2 cellular contexts compared by ENCODE assay signal in the genomic region with DNA sequence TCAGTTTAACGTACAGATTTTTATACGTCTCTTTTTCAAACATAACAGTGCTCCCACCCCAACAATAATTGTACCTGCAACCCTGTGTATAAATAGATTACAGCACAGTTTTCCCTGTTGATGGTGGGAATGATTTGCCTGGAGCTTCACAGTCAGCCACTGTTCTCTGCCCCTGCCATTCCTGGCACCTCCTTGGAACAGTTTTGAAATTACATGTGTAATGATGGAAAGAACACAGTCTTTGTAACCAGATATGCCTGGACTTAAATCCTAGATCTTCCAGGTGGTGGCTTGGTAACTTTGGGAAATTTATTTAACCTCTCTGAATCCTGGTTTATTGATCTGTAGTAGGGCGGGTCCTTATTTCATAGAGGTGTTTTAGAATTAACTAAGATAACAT.
TF ChIP-seq lines count a peak whose summit lies in the region.

No MANE protein-coding gene starts in this region.

TF ChIP-seq in WTC11, 78 proteins besides CTCF, POLR2A, EP300 and RAD21:
- TF ChIP-seq, protein P1, sequence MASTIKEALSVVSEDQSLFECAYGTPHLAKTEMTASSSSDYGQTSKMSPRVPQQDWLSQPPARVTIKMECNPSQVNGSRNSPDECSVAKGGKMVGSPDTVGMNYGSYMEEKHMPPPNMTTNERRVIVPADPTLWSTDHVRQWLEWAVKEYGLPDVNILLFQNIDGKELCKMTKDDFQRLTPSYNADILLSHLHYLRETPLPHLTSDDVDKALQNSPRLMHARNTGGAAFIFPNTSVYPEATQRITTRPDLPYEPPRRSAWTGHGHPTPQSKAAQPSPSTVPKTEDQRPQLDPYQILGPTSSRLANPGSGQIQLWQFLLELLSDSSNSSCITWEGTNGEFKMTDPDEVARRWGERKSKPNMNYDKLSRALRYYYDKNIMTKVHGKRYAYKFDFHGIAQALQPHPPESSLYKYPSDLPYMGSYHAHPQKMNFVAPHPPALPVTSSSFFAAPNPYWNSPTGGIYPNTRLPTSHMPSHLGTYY (CRISPR knock-in tag; IDR thresholded peaks at IDR 0.05) = no peak
- TF ChIP-seq TEAD4 (CRISPR knock-in tag; IDR thresholded peaks at IDR 0.05) = no peak
- TF ChIP-seq OVOL2 (CRISPR knock-in tag; IDR thresholded peaks at IDR 0.05; ENCODE audit: borderline replicate concordance) = no peak
- no peak for TF ChIP-seq ZNF416 (CRISPR knock-in tag; IDR thresholded peaks at IDR 0.05)
- TF ChIP-seq, protein P2, sequence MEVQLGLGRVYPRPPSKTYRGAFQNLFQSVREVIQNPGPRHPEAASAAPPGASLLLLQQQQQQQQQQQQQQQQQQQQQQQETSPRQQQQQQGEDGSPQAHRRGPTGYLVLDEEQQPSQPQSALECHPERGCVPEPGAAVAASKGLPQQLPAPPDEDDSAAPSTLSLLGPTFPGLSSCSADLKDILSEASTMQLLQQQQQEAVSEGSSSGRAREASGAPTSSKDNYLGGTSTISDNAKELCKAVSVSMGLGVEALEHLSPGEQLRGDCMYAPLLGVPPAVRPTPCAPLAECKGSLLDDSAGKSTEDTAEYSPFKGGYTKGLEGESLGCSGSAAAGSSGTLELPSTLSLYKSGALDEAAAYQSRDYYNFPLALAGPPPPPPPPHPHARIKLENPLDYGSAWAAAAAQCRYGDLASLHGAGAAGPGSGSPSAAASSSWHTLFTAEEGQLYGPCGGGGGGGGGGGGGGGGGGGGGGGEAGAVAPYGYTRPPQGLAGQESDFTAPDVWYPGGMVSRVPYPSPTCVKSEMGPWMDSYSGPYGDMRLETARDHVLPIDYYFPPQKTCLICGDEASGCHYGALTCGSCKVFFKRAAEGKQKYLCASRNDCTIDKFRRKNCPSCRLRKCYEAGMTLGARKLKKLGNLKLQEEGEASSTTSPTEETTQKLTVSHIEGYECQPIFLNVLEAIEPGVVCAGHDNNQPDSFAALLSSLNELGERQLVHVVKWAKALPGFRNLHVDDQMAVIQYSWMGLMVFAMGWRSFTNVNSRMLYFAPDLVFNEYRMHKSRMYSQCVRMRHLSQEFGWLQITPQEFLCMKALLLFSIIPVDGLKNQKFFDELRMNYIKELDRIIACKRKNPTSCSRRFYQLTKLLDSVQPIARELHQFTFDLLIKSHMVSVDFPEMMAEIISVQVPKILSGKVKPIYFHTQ (CRISPR knock-in tag; IDR thresholded peaks at IDR 0.05) = no peak
- no peak for TF ChIP-seq ZNF138 (CRISPR knock-in tag; conservative IDR thresholded peaks at IDR 0.05)
- TF ChIP-seq CBFB (CRISPR knock-in tag; IDR thresholded peaks at IDR 0.05; ENCODE audit: low read depth) = no peak
- no peak for TF ChIP-seq SOX15 (CRISPR knock-in tag; IDR thresholded peaks at IDR 0.05)
- TF ChIP-seq, protein P3, sequence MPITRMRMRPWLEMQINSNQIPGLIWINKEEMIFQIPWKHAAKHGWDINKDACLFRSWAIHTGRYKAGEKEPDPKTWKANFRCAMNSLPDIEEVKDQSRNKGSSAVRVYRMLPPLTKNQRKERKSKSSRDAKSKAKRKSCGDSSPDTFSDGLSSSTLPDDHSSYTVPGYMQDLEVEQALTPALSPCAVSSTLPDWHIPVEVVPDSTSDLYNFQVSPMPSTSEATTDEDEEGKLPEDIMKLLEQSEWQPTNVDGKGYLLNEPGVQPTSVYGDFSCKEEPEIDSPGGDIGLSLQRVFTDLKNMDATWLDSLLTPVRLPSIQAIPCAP (CRISPR knock-in tag; IDR thresholded peaks at IDR 0.05) = no peak
- TF ChIP-seq ZNF219 (CRISPR knock-in tag; IDR thresholded peaks at IDR 0.05; ENCODE audit: borderline replicate concordance) = no peak

TF ChIP-seq in HepG2, 621 proteins besides CTCF, POLR2A, EP300 and RAD21:
- TF ChIP-seq, protein P4, sequence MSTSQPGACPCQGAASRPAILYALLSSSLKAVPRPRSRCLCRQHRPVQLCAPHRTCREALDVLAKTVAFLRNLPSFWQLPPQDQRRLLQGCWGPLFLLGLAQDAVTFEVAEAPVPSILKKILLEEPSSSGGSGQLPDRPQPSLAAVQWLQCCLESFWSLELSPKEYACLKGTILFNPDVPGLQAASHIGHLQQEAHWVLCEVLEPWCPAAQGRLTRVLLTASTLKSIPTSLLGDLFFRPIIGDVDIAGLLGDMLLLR (CRISPR knock-in tag; IDR thresholded peaks at IDR 0.05) = no peak
- TF ChIP-seq NCOA5 (CRISPR knock-in tag; IDR thresholded peaks at IDR 0.05) (no peak), ZKSCAN8 (CRISPR knock-in tag; IDR thresholded peaks at IDR 0.05; ENCODE audit: borderline replicate concordance) (no peak), KLF6 (CRISPR knock-in tag; IDR thresholded peaks at IDR 0.05) (no peak), SP5 (CRISPR knock-in tag; IDR thresholded peaks at IDR 0.05; ENCODE audit: borderline replicate concordance, low read depth) (no peak), ZNF350 (CRISPR knock-in tag; IDR thresholded peaks at IDR 0.05; ENCODE audit: borderline replicate concordance, low read depth) (no peak)
